In the genomic region with DNA sequence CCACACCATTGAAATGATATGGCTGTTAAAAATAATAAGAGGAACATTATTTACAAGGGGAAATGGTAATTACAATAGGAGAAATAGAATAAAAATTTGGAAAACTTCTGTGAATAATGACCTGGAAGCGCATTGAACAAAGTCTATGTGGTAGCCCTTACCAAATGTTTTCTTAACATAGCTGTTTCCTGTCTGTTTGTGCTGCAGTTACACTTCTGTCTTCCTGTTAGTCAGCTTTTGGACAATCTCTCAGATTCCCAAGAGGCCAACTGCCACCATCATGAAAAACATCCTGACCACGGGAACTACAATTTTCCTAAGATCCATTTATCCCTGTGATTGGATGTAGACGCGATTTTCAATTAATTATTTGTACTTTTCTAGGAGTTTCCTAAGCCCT, we compare ENCODE assay signal across 1 cellular context.
TF ChIP-seq lines count a peak whose summit lies in the region.

No MANE protein-coding gene starts in this region.

TF ChIP-seq in SK-N-SH treated with all-trans-retinoic acid at 6 μM for 48 hours, 23 proteins besides CTCF, POLR2A, EP300 and RAD21 (continued from another document):
- TF ChIP-seq PATZ1 (CRISPR knock-in tag; IDR thresholded peaks at IDR 0.05; ENCODE audit: borderline replicate concordance) (no peak), GLIS3 (CRISPR knock-in tag; IDR thresholded peaks at IDR 0.05) (no peak), ZNF70 (CRISPR knock-in tag; IDR thresholded peaks at IDR 0.05) (no peak), ZNF565 (CRISPR knock-in tag; conservative IDR thresholded peaks at IDR 0.05; ENCODE audit: low read depth) (no peak), BACH2 (CRISPR knock-in tag; IDR thresholded peaks at IDR 0.05; ENCODE audit: borderline replicate concordance) (no peak), ISL1 (CRISPR knock-in tag; IDR thresholded peaks at IDR 0.05) (no peak), CSRNP3 (CRISPR knock-in tag; IDR thresholded peaks at IDR 0.05) (no peak)
